1 cellular context compared by ENCODE assay signal in genomic region chr11:61334434-61335354, GRCh38.
TF ChIP-seq lines count a peak whose summit lies in the region.

No MANE protein-coding gene starts in this region.

TF ChIP-seq in HepG2, 621 proteins besides CTCF, POLR2A, EP300 and RAD21 (continued from another document and continues in another):
- TF ChIP-seq LBX2 (CRISPR knock-in tag; IDR thresholded peaks at IDR 0.05; ENCODE audit: borderline replicate concordance) (peak; percentile 84), TARDBP (CRISPR knock-in tag; IDR thresholded peaks at IDR 0.05) (peak; percentile 71; the same call in 1 of the 2 replicates), ARID4A (CRISPR knock-in tag; IDR thresholded peaks at IDR 0.05; ENCODE audit: borderline replicate concordance) (peak; percentile 72), ZHX1 (CRISPR knock-in tag; IDR thresholded peaks at IDR 0.05; ENCODE audit: low read depth) (no peak), ZNF318 (CRISPR knock-in tag; IDR thresholded peaks at IDR 0.05) (no peak), ZNF451 (CRISPR knock-in tag; IDR thresholded peaks at IDR 0.05) (no peak; the same call in 1 of the 2 replicates), ZNF558 (CRISPR knock-in tag; IDR thresholded peaks at IDR 0.05; ENCODE audit: borderline replicate concordance) (no peak), TAF1 (CRISPR knock-in tag; IDR thresholded peaks at IDR 0.05) (peak; percentile 84), ZNF460 (CRISPR knock-in tag; IDR thresholded peaks at IDR 0.05; ENCODE audit: borderline replicate concordance) (no peak), MEIS1 (CRISPR knock-in tag; IDR thresholded peaks at IDR 0.05; ENCODE audit: borderline replicate concordance) (no peak), SSRP1 (CRISPR knock-in tag; IDR thresholded peaks at IDR 0.05) (peak; percentile 19; the same call in 1 of the 2 replicates), RFX1 (IDR thresholded peaks at IDR 0.05) (no peak), PLSCR1 (CRISPR knock-in tag; IDR thresholded peaks at IDR 0.05; ENCODE audit: borderline replicate concordance) (no peak), ZFP82 (CRISPR knock-in tag; IDR thresholded peaks at IDR 0.05; ENCODE audit: borderline replicate concordance) (no peak), SMAD9 (CRISPR knock-in tag; IDR thresholded peaks at IDR 0.05) (no peak), ZNF468 (CRISPR knock-in tag; IDR thresholded peaks at IDR 0.05) (0 out of 2 replicates have a peak, but pooled peaks have one; percentile 70), STAG1 (CRISPR knock-in tag; IDR thresholded peaks at IDR 0.05) (no peak), ZXDC (CRISPR knock-in tag; IDR thresholded peaks at IDR 0.05) (peak; percentile 23; the same call in 1 of the 2 replicates), ZNF816 (CRISPR knock-in tag; IDR thresholded peaks at IDR 0.05; ENCODE audit: borderline replicate concordance) (no peak), IKZF1 (IDR thresholded peaks at IDR 0.05) (no peak), NR1H2 (CRISPR knock-in tag; IDR thresholded peaks at IDR 0.05; ENCODE audit: borderline replicate concordance, low read depth) (no peak), TFDP1 (CRISPR knock-in tag; IDR thresholded peaks at IDR 0.05; ENCODE audit: borderline replicate concordance) (no peak), ZNF282 (IDR thresholded peaks at IDR 0.05; ENCODE audit: partially characterized antibody) (no peak), ZNF44 (CRISPR knock-in tag; IDR thresholded peaks at IDR 0.05) (no peak), SNAPC5 (CRISPR knock-in tag; IDR thresholded peaks at IDR 0.05; ENCODE audit: borderline replicate concordance) (no peak), ZNF276 (CRISPR knock-in tag; IDR thresholded peaks at IDR 0.05; ENCODE audit: low read depth) (no peak), ZNF672 (CRISPR knock-in tag; IDR thresholded peaks at IDR 0.05) (no peak), ISX (CRISPR knock-in tag; conservative IDR thresholded peaks at IDR 0.05) (no peak; the same call in 1 of the 2 replicates), ZNF605 (CRISPR knock-in tag; IDR thresholded peaks at IDR 0.05) (peak; percentile 71; the same call in 1 of the 2 replicates), MATR3 (CRISPR knock-in tag; IDR thresholded peaks at IDR 0.05) (no peak), ZNF674 (CRISPR knock-in tag; IDR thresholded peaks at IDR 0.05; ENCODE audit: low read depth) (no peak), NFE2L1 (CRISPR knock-in tag; IDR thresholded peaks at IDR 0.05; ENCODE audit: borderline replicate concordance) (no peak), ZNF788 (CRISPR knock-in tag; IDR thresholded peaks at IDR 0.05; ENCODE audit: borderline replicate concordance) (peak; percentile 61; the same call in 1 of the 2 replicates), MLLT10 (CRISPR knock-in tag; IDR thresholded peaks at IDR 0.05) (no peak), SIX4 (CRISPR knock-in tag; IDR thresholded peaks at IDR 0.05) (no peak), ZMAT3 (CRISPR knock-in tag; conservative IDR thresholded peaks at IDR 0.05) (no peak)
